ENCODE assay signal across 18 cellular contexts in the genomic region with DNA sequence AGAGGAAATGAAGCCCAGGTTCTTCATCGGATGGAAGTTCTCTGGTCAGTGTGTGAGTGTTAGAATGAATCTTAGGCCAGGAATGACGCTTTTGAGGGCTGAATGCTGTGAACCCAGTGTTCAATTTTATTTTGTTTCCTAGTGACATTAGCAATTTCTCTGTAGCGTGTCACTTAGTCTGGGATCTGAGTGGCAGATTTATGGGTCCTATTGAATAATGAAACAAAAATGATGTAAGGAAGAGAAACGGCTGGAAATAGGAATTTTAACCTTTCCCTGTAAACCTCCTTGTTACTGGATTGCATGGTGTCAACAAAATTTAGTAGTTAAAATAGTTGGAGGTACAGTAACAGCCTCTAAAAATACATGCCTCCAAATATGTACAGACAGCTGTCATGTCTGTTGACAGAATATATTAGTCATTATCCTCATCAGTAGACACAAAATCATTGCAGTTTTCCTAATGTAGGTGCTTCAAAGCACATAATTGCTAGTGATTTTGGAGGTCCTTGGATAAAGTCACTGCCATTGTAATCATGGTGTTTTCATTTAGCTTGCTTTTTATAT.
DNase-seq lines count a peak whose midpoint lies in the region; ATAC-seq and TF ChIP-seq lines count a peak whose summit lies in the region.
"Had no signal": no experiment of that assay in that cellular context is flagged by ENCODE, and none has a peak within 500 bp of the region (broad histone marks: within the 10 kb centered on the region; RNA-seq: fewer than 3 reads in every experiment).

No MANE protein-coding gene starts in this region.

- CTCF ChIA-PET in A673 (lab: Charles Lee) = no interaction called here

- ATAC-seq in GM18502 (IDR thresholded peaks at IDR 0.05; ENCODE audit: poor library complexity, unreplicated experiment) = no peak
- ATAC-seq: T-cell had no signal

- H3K4me1 Mint-ChIP-seq in mesothelial cell of epicardium = peaks cover 74% of the 10 kb centered on the region
- H3K4me1 Mint-ChIP-seq in progenitor cell of endocrine pancreas (ENCODE audit: low read depth) = peaks cover 44% of the 10 kb centered on the region
- H3K4me1 Mint-ChIP-seq in activated T-helper 1 cell treated with anti-CD3 and anti-CD28 coated beads, Interleukin-12 subunit alpha, Interleukin-12 subunit beta, Interleukin-2, Interleukin-4 antibody, amounts not matched to agents 30 ng/mL and 10 ng/mL and 1 ng/mL, durations not matched to agents 14 hours and 24 hours and 36 hours (ENCODE audit: low read depth) = no peaks in the 10 kb centered on the region
- H3K4me1 Mint-ChIP-seq: T-cell had no signal

- peaks cover 75% of the 10 kb centered on the region for H3K4me1 ChIP-seq in A673 (ENCODE audit: insufficient read depth, low read length, poor library complexity, severe bottlenecking)
- H3K4me1 ChIP-seq: BE2C, SJCRH30 had no signal

- H3K36me3 ChIP-seq in A673 (ENCODE audit: insufficient read depth, low read length, poor library complexity, severe bottlenecking) = no peaks in the 10 kb centered on the region
- H3K36me3 ChIP-seq: BE2C, HAP-1, SJCRH30 had no signal

- H3K27me3 ChIP-seq in A673 (replicated peaks; ENCODE audit: insufficient read depth, low read depth, low read length, poor library complexity) = no peaks in the 10 kb centered on the region
- H3K27me3 ChIP-seq: BE2C, SJCRH30 had no signal

- H3K4me3 ChIP-seq in A673 (ENCODE audit: low read depth, low read length, poor library complexity, severe bottlenecking) = no peak overlapping the region
- H3K4me3 ChIP-seq: HAP-1, SJCRH30 had no signal

- H3K27me3 Mint-ChIP-seq in mesothelial cell of epicardium (ENCODE audit: low read depth) (no peaks in the 10 kb centered on the region), progenitor cell of endocrine pancreas (peaks cover 72% of the 10 kb centered on the region)
- no peaks in the 10 kb centered on the region for H3K27me3 Mint-ChIP-seq in activated T-helper 1 cell treated with anti-CD3 and anti-CD28 coated beads, Interleukin-12 subunit alpha, Interleukin-12 subunit beta, Interleukin-2, Interleukin-4 antibody, amounts not matched to agents 30 ng/mL and 10 ng/mL and 1 ng/mL, durations not matched to agents 14 hours and 24 hours and 36 hours (ENCODE audit: insufficient read depth)

- H3K36me3 Mint-ChIP-seq in mesothelial cell of epicardium (no peaks in the 10 kb centered on the region), progenitor cell of endocrine pancreas (ENCODE audit: insufficient read depth) (no peaks in the 10 kb centered on the region)
- H3K36me3 Mint-ChIP-seq in activated T-helper 1 cell treated with anti-CD3 and anti-CD28 coated beads, Interleukin-12 subunit alpha, Interleukin-12 subunit beta, Interleukin-2, Interleukin-4 antibody, amounts not matched to agents 30 ng/mL and 10 ng/mL and 1 ng/mL, durations not matched to agents 14 hours and 24 hours and 36 hours (ENCODE audit: low read depth) = no peaks in the 10 kb centered on the region
- H3K36me3 Mint-ChIP-seq: T-cell had no signal

- DNase-seq in A673 (ENCODE audit: low spot score) (peak; percentile 51), NCI-H1105 (lab: John Stamatoyannopoulos, UW) (peak; percentile 15), mesothelial cell of epicardium (ENCODE audit: low spot score in 2 of 2, unreplicated experiment in 2 of 2) (no peak), progenitor cell of endocrine pancreas (ENCODE audit: low spot score, unreplicated experiment) (no peak), HK-2 (ENCODE audit: unreplicated experiment) (no peak)
- no peak for DNase-seq in activated T-helper 1 cell treated with anti-CD3 and anti-CD28 coated beads, Interleukin-12 subunit alpha, Interleukin-12 subunit beta, Interleukin-2, Interleukin-4 antibody, amounts not matched to agents 30 ng/mL and 10 ng/mL and 1 ng/mL, durations not matched to agents 14 hours and 24 hours and 36 hours (ENCODE audit: low spot score)
- DNase-seq: BE2C, IMR-90, Karpas-422, MV-4-11, NCI-H187, NCI-H2107, NCI-H510A, NCI-H774, SJCRH30, T-cell had no signal

- BruUV-seq in A673 (replicated peaks; lab: Mats Ljungman, UMichigan) = no TSS peak

- H3K9me3 ChIP-seq in A673 (ENCODE audit: low read depth, low read length, poor library complexity, severe bottlenecking) = no peaks in the 10 kb centered on the region
- H3K9me3 ChIP-seq: BE2C, HAP-1, SJCRH30 had no signal

- intact Hi-C loops in A673 (cut with micrococcal nuclease; ENCODE audit: unreplicated experiment) = no loop called here
- intact Hi-C loops in activated T-helper 1 cell treated with anti-CD3 and anti-CD28 coated beads, Interleukin-12 subunit alpha, Interleukin-12 subunit beta, Interleukin-2, Interleukin-4 antibody, amounts not matched to agents 30 ng/mL and 10 ng/mL and 1 ng/mL, durations not matched to agents 14 hours and 24 hours and 36 hours (cut with micrococcal nuclease) = no loop called here

- H3K4me3 Mint-ChIP-seq in mesothelial cell of epicardium (no peak overlapping the region), progenitor cell of endocrine pancreas (ENCODE audit: low read depth) (peak overlapping the region; percentile 27)
- H3K4me3 Mint-ChIP-seq in activated T-helper 1 cell treated with anti-CD3 and anti-CD28 coated beads, Interleukin-12 subunit alpha, Interleukin-12 subunit beta, Interleukin-2, Interleukin-4 antibody, amounts not matched to agents 30 ng/mL and 10 ng/mL and 1 ng/mL, durations not matched to agents 14 hours and 24 hours and 36 hours = no peak overlapping the region
- H3K4me3 Mint-ChIP-seq: T-cell had no signal

- H3K27ac Mint-ChIP-seq in mesothelial cell of epicardium = peak overlapping the region; percentile 80
- peak overlapping the region; percentile 59 for H3K27ac Mint-ChIP-seq in progenitor cell of endocrine pancreas
- no peak overlapping the region for H3K27ac Mint-ChIP-seq in activated T-helper 1 cell treated with anti-CD3 and anti-CD28 coated beads, Interleukin-12 subunit alpha, Interleukin-12 subunit beta, Interleukin-2, Interleukin-4 antibody, amounts not matched to agents 30 ng/mL and 10 ng/mL and 1 ng/mL, durations not matched to agents 14 hours and 24 hours and 36 hours
- H3K27ac Mint-ChIP-seq: T-cell had no signal

- H3K27ac ChIP-seq in A673 (ENCODE audit: low read depth, low read length, poor library complexity, severe bottlenecking) = peak overlapping the region; percentile 71
- H3K27ac ChIP-seq: SJCRH30 had no signal

- H3K9me3 Mint-ChIP-seq in mesothelial cell of epicardium (no peaks in the 10 kb centered on the region), progenitor cell of endocrine pancreas (ENCODE audit: low read depth) (no peaks in the 10 kb centered on the region)
- no peaks in the 10 kb centered on the region for H3K9me3 Mint-ChIP-seq in activated T-helper 1 cell treated with anti-CD3 and anti-CD28 coated beads, Interleukin-12 subunit alpha, Interleukin-12 subunit beta, Interleukin-2, Interleukin-4 antibody, amounts not matched to agents 30 ng/mL and 10 ng/mL and 1 ng/mL, durations not matched to agents 14 hours and 24 hours and 36 hours
- H3K9me3 Mint-ChIP-seq: T-cell had no signal

- TF ChIP-seq CTCF in A673 (conservative IDR thresholded peaks at IDR 0.05; ENCODE audit: low read depth, low read length) (no peak), mesothelial cell of epicardium (IDR thresholded peaks at IDR 0.05; ENCODE audit: unreplicated experiment) (no peak), progenitor cell of endocrine pancreas (IDR thresholded peaks at IDR 0.05; ENCODE audit: unreplicated experiment) (no peak)

- POLR2A ChIA-PET in A673 (lab: Charles Lee; ENCODE audit: low non-redundant PET) = interaction anchor here (0.5 to 0.6 kb wide), 2 partner anchors 11 to 1792 kb away, joined by 3 read pairs; no protein-coding TSS in a partner anchor

Comparison
In these comparisons a context has a peak if more than half of its experiments do, and no peak if none do; other contexts are left out.
1. DNase-seq: peak in A673 (single experiment) and NCI-H1105 (single experiment); none in mesothelial cell of epicardium (0 of 2), progenitor cell of endocrine pancreas (single experiment), activated T-helper 1 cell treated with anti-CD3 and anti-CD28 coated beads, Interleukin-12 subunit alpha, Interleukin-12 subunit beta, Interleukin-2, Interleukin-4 antibody, amounts not matched to agents 30 ng/mL and 10 ng/mL and 1 ng/mL, durations not matched to agents 14 hours and 24 hours and 36 hours (single experiment) and HK-2 (single experiment).